1 cellular context compared by ENCODE assay signal in genomic region chr11:128688896-128689546, GRCh38.
TF ChIP-seq lines count a peak whose summit lies in the region.

No MANE protein-coding gene starts in this region.

TF ChIP-seq in endothelial cell of umbilical vein, 7 proteins besides CTCF, POLR2A, EP300 and RAD21:
- TF ChIP-seq GATA2 (IDR thresholded peaks at IDR 0.05; ENCODE audit: insufficient read depth, insufficient read length, low read depth, low read length) (no peak), MAX (IDR thresholded peaks at IDR 0.05; ENCODE audit: insufficient read depth, insufficient read length) (no peak)
